Comparison of ENCODE assay signal across 15 cellular contexts in the genomic region with DNA sequence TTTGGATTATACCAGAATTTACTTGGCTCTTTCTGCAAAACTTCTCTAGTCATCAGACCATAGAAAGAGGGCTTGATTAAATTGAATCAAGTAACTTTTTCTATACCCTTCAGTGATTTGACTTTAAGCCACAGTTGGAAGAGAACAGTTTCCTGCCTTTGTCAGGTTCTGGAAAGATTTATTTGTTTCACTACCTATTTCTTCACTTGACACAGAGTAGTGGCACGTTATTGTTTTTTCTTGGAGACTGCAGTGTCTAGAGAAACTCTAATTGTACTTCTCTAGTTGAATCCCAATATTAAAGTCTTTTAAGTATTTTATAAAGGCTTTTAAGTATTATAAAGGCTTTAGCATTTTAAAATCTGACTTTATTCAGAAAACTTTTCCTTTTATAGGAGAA.
DNase-seq lines count a peak whose midpoint lies in the region; ATAC-seq and TF ChIP-seq lines count a peak whose summit lies in the region.
"Had no signal": no experiment of that assay in that cellular context is flagged by ENCODE, and none has a peak within 500 bp of the region (broad histone marks: within the 10 kb centered on the region; RNA-seq: fewer than 3 reads in every experiment).

No MANE protein-coding gene starts in this region.

- CTCF ChIA-PET in A673 (lab: Charles Lee), result no interaction called here

- H3F3A ChIP-seq in MM.1S (ENCODE audit: insufficient read depth, low read length), result peaks cover 14% of the 10 kb centered on the region

- TF ChIP-seq CTCF in A673 (conservative IDR thresholded peaks at IDR 0.05; ENCODE audit: low read depth, low read length), result no peak
- TF ChIP-seq CTCF in MM.1S (IDR thresholded peaks at IDR 0.05; ENCODE audit: low read length), result no peak

- no peak overlapping the region for H2AFZ ChIP-seq in MM.1S (ENCODE audit: low read length)
- no peak overlapping the region for H2AFZ ChIP-seq in mesenchymal stem cell (ENCODE audit: low read depth, low read length)

- no peaks in the 10 kb centered on the region for H3K9me2 ChIP-seq in MM.1S (replicated peaks; ENCODE audit: insufficient read depth, low read length)

- H3K14ac ChIP-seq in mesenchymal stem cell (ENCODE audit: low read length in 2 of 2), result no peak overlapping the region

- H3K4ac ChIP-seq in mesenchymal stem cell (ENCODE audit: low read depth in 1 of 2, low read length in 2 of 2), result no peak overlapping the region

- peaks cover 39% of the 10 kb centered on the region for H3K4me1 ChIP-seq in A673 (ENCODE audit: insufficient read depth, low read length, poor library complexity, severe bottlenecking)
- peaks cover 14% of the 10 kb centered on the region for H3K4me1 ChIP-seq in MM.1S (ENCODE audit: low read length)
- no peaks in the 10 kb centered on the region for H3K4me1 ChIP-seq in mesenchymal stem cell (ENCODE audit: control insufficient read depth, insufficient read depth, low read depth, low read length)

- no peaks in the 10 kb centered on the region for H4K20me1 ChIP-seq in MM.1S (ENCODE audit: insufficient read depth, low read length)

- no CpG with 5 or more reads among the region's 1 CpG for WGBS in mesenchymal stem cell

- no TSS peak for BruUV-seq in A673 (replicated peaks; lab: Mats Ljungman, UMichigan)

- intact Hi-C loops in A673 (cut with micrococcal nuclease; ENCODE audit: unreplicated experiment), result no loop called here
- intact Hi-C loops in activated T-helper 2 cell treated with anti-CD3 and anti-CD28 coated beads, Interferon-gamma antibody, Interleukin-2, Interleukin-4, amounts not matched to agents 10 μg/mL and 5 μg/mL and 100 μg/mL, durations not matched to agents 14 hours and 24 hours and 36 hours (cut with micrococcal nuclease), result no loop called here

- H3K27me3 ChIP-seq in A673 (replicated peaks; ENCODE audit: insufficient read depth, low read depth, low read length, poor library complexity) (no peaks in the 10 kb centered on the region), MM.1S (replicated peaks; ENCODE audit: insufficient read depth, low read length) (no peaks in the 10 kb centered on the region), mesenchymal stem cell (ENCODE audit: control insufficient read depth in 1 of 2, insufficient read depth in 1 of 2, low read length in 2 of 2) (no peaks in the 10 kb centered on the region), MG63 (no peaks in the 10 kb centered on the region)

- H3K27me3 Mint-ChIP-seq in activated T-helper 2 cell treated with anti-CD3 and anti-CD28 coated beads, Interferon-gamma antibody, Interleukin-2, Interleukin-4, amounts not matched to agents 10 μg/mL and 5 μg/mL and 100 μg/mL, durations not matched to agents 14 hours and 24 hours and 36 hours (ENCODE audit: low read depth), result no peaks in the 10 kb centered on the region
- H3K27me3 Mint-ChIP-seq: B cell; CD4-positive, alpha-beta memory T cell had no signal

- H3K27ac Mint-ChIP-seq in activated T-helper 2 cell treated with anti-CD3 and anti-CD28 coated beads, Interferon-gamma antibody, Interleukin-2, Interleukin-4, amounts not matched to agents 10 μg/mL and 5 μg/mL and 100 μg/mL, durations not matched to agents 14 hours and 24 hours and 36 hours, result no peak overlapping the region
- H3K27ac Mint-ChIP-seq: B cell; CD4-positive, alpha-beta memory T cell; H9 had no signal

- H2BK12ac ChIP-seq in mesenchymal stem cell (ENCODE audit: low read length in 2 of 2), result no peak overlapping the region

- no peak overlapping the region for H2AK5ac ChIP-seq in mesenchymal stem cell (ENCODE audit: low read length, severe bottlenecking)

- no peak overlapping the region for H2BK120ac ChIP-seq in mesenchymal stem cell (ENCODE audit: low read depth, low read length)

- no peak overlapping the region for H4K8ac ChIP-seq in mesenchymal stem cell (ENCODE audit: low read length)

- no peaks in the 10 kb centered on the region for H3K9me3 Mint-ChIP-seq in activated T-helper 2 cell treated with anti-CD3 and anti-CD28 coated beads, Interferon-gamma antibody, Interleukin-2, Interleukin-4, amounts not matched to agents 10 μg/mL and 5 μg/mL and 100 μg/mL, durations not matched to agents 14 hours and 24 hours and 36 hours

- no peak overlapping the region for H3K23ac ChIP-seq in mesenchymal stem cell (ENCODE audit: low read length in 2 of 2)

- H2BK15ac ChIP-seq in mesenchymal stem cell (ENCODE audit: low read depth, poor library complexity, severe bottlenecking), result no peak overlapping the region

- H4K91ac ChIP-seq in mesenchymal stem cell (ENCODE audit: low read length), result no peak overlapping the region

- H3K9ac ChIP-seq in MM.1S (ENCODE audit: low read length) (no peak overlapping the region), mesenchymal stem cell (ENCODE audit: low read length) (no peak overlapping the region)

- no peak overlapping the region for H3K18ac ChIP-seq in mesenchymal stem cell (ENCODE audit: low read depth in 1 of 2, low read length in 2 of 2)

- H3K27ac ChIP-seq in A673 (ENCODE audit: low read depth, low read length, poor library complexity, severe bottlenecking), result peak overlapping the region; percentile 38
- peak overlapping the region; percentile 53; the same call in 1 of the 2 replicates for H3K27ac ChIP-seq in MM.1S (ENCODE audit: low read length)
- H3K27ac ChIP-seq in mesenchymal stem cell (ENCODE audit: low read length, poor library complexity, severe bottlenecking), result no peak overlapping the region

- H3K9me3 ChIP-seq in A673 (ENCODE audit: low read depth, low read length, poor library complexity, severe bottlenecking) (peaks cover 3% of the 10 kb centered on the region), MM.1S (replicated peaks; ENCODE audit: insufficient read depth, low read length) (no peaks in the 10 kb centered on the region), mesenchymal stem cell (ENCODE audit: control insufficient read depth, low read length) (no peaks in the 10 kb centered on the region), MG63 (no peaks in the 10 kb centered on the region)

- POLR2A ChIA-PET in A673 (lab: Charles Lee; ENCODE audit: low non-redundant PET), result no interaction called here

- DNase-seq in A673 (ENCODE audit: low spot score), result no peak
- peak; percentile 35 for DNase-seq in MM.1S
- peak; percentile 18 for DNase-seq in left kidney (ENCODE audit: low read depth, low spot score)
- DNase-seq in mesenchymal stem cell, result no peak
- no peak for DNase-seq in MG63
- DNase-seq in LoVo (ENCODE audit: low spot score), result no peak
- DNase-seq in activated T-helper 2 cell treated with anti-CD3 and anti-CD28 coated beads, Interferon-gamma antibody, Interleukin-2, Interleukin-4, amounts not matched to agents 10 μg/mL and 5 μg/mL and 100 μg/mL, durations not matched to agents 14 hours and 24 hours and 36 hours (ENCODE audit: low spot score), result no peak
- DNase-seq: C1 segment of cervical spinal cord; CD4-positive, alpha-beta memory T cell; DMS79; GOT3; H9; IMR-90 had no signal

- H3K4me1 Mint-ChIP-seq in activated T-helper 2 cell treated with anti-CD3 and anti-CD28 coated beads, Interferon-gamma antibody, Interleukin-2, Interleukin-4, amounts not matched to agents 10 μg/mL and 5 μg/mL and 100 μg/mL, durations not matched to agents 14 hours and 24 hours and 36 hours (ENCODE audit: low read depth), result no peaks in the 10 kb centered on the region
- H3K4me1 Mint-ChIP-seq: B cell; CD4-positive, alpha-beta memory T cell had no signal

- no peaks in the 10 kb centered on the region for H3K79me1 ChIP-seq in mesenchymal stem cell (replicated peaks; ENCODE audit: low read length, poor library complexity, severe bottlenecking)

- H3K4me3 ChIP-seq in A673 (ENCODE audit: low read depth, low read length, poor library complexity, severe bottlenecking) (no peak overlapping the region), MM.1S (ENCODE audit: low read length) (no peak overlapping the region), mesenchymal stem cell (ENCODE audit: insufficient read depth in 1 of 2, low read depth in 1 of 2, low read length in 2 of 2) (no peak overlapping the region), MG63 (no peak overlapping the region)

- no peak overlapping the region for H2BK5ac ChIP-seq in mesenchymal stem cell (ENCODE audit: low read depth, low read length, poor library complexity, severe bottlenecking)

- no peaks in the 10 kb centered on the region for H3K36me3 ChIP-seq in A673 (ENCODE audit: insufficient read depth, low read length, poor library complexity, severe bottlenecking)
- H3K36me3 ChIP-seq in MM.1S (replicated peaks; ENCODE audit: insufficient read depth, low read length), result no peaks in the 10 kb centered on the region
- no peaks in the 10 kb centered on the region for H3K36me3 ChIP-seq in mesenchymal stem cell (ENCODE audit: control insufficient read depth in 1 of 2, insufficient read depth in 2 of 2, low read depth in 1 of 2, low read length in 2 of 2)
- no peaks in the 10 kb centered on the region for H3K36me3 ChIP-seq in MG63

- ATAC-seq in GM18870 (IDR thresholded peaks at IDR 0.05; ENCODE audit: unreplicated experiment), result peak; percentile 53

- H3K79me2 ChIP-seq in MM.1S (ENCODE audit: low read length), result no peaks in the 10 kb centered on the region

- no peaks in the 10 kb centered on the region for H3K36me3 Mint-ChIP-seq in activated T-helper 2 cell treated with anti-CD3 and anti-CD28 coated beads, Interferon-gamma antibody, Interleukin-2, Interleukin-4, amounts not matched to agents 10 μg/mL and 5 μg/mL and 100 μg/mL, durations not matched to agents 14 hours and 24 hours and 36 hours (ENCODE audit: low read depth)

- H3K4me2 ChIP-seq in MM.1S (ENCODE audit: low read depth, low read length) (peak overlapping the region; percentile 51), mesenchymal stem cell (ENCODE audit: low read length, poor library complexity, severe bottlenecking) (no peak overlapping the region)

- no peak overlapping the region for H3K4me3 Mint-ChIP-seq in activated T-helper 2 cell treated with anti-CD3 and anti-CD28 coated beads, Interferon-gamma antibody, Interleukin-2, Interleukin-4, amounts not matched to agents 10 μg/mL and 5 μg/mL and 100 μg/mL, durations not matched to agents 14 hours and 24 hours and 36 hours (ENCODE audit: low read depth)
- H3K4me3 Mint-ChIP-seq: B cell; CD4-positive, alpha-beta memory T cell; H9 had no signal

Comparison
In these comparisons a context has a peak if more than half of its experiments do, and no peak if none do; other contexts are left out.
1. DNase-seq: peak in MM.1S (single experiment) and left kidney (single experiment); none in A673 (single experiment), mesenchymal stem cell (single experiment), MG63 (single experiment), LoVo (single experiment) and activated T-helper 2 cell treated with anti-CD3 and anti-CD28 coated beads, Interferon-gamma antibody, Interleukin-2, Interleukin-4, amounts not matched to agents 10 μg/mL and 5 μg/mL and 100 μg/mL, durations not matched to agents 14 hours and 24 hours and 36 hours (single experiment).